8 cellular contexts compared by ENCODE assay signal in the genomic region with DNA sequence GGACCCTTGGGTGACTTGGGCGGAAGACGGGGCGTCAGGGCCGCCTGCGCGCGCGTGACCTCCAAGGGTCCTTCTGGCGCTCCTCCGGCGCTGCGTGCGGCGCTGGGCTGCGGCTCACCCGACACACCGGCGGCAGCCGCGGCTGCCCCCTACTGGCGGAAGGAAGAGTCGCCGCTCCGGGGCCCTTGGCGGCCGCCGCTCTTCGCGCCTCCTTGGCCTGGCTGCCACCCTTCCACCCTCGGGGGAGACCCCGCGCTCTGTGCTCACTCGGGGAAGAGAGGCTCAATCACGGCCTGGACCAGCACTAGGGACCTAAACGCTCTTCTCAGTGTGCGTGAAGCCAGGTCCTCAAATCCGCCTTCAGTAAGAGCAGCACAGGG.
A peak's percentile ranks its signal among the peaks of the same experiment; 100 is the strongest.
DNase-seq lines count a peak whose midpoint lies in the region; ATAC-seq and TF ChIP-seq lines count a peak whose summit lies in the region.

No MANE protein-coding gene starts in this region.

- no peak overlapping the region for H3K27ac ChIP-seq in IMR-90 (ENCODE audit: insufficient read depth, low read length)
- no peak overlapping the region for H3K27ac ChIP-seq in ectodermal cell (ENCODE audit: insufficient read depth, low read depth, low read length, poor library complexity, severe bottlenecking)
- H3K27ac ChIP-seq in mesodermal cell (ENCODE audit: low read depth, low read length, severe bottlenecking) = no peak overlapping the region

- peak overlapping the region; percentile 94 for H2AFZ ChIP-seq in IMR-90 (replicated peaks; ENCODE audit: low read length, poor library complexity)

- H3K36me3 ChIP-seq in IMR-90 (ENCODE audit: control insufficient read depth, insufficient read depth, low read length) = no peaks in the 10 kb centered on the region
- no peaks in the 10 kb centered on the region for H3K36me3 ChIP-seq in ectodermal cell (ENCODE audit: control insufficient read depth, insufficient read depth, low read length)
- no peaks in the 10 kb centered on the region for H3K36me3 ChIP-seq in mesodermal cell (ENCODE audit: control insufficient read depth, insufficient read depth, low read length)

- peak; percentile 41 for DNase-seq in EL
- DNase-seq in IMR-90 = peak; percentile 3
- peak; percentile 56 for DNase-seq in activated CD4-positive, alpha-beta T cell treated with anti-CD3 and anti-CD28 coated beads, Interleukin-2, amount 10 ng/mL, durations not matched to agents 7 days and 5 days
- peak; percentile 76 for DNase-seq in stimulated activated CD8-positive, alpha-beta memory T cell treated with anti-CD3 and anti-CD28 coated beads, Interleukin-4, amount 100 ng/mL, for 48 hours
- DNase-seq in NCI-H1436 treated with DMSO at 0.1 percent for 48 hours (lab: John Stamatoyannopoulos, UW) = no peak

- dilution Hi-C loops in IMR-90 (cut with HindIII; ENCODE audit: low sequenced_read_pairs, unreplicated experiment) = no loop called here

- no peak overlapping the region for H3K4ac ChIP-seq in IMR-90 (ENCODE audit: low read depth, low read length)

- H3K4me3 Mint-ChIP-seq in activated CD4-positive, alpha-beta T cell treated with anti-CD3 and anti-CD28 coated beads, Interleukin-2, amount 10 ng/mL, durations not matched to agents 7 days and 5 days = no peak overlapping the region

- H3K27me3 Mint-ChIP-seq in activated CD4-positive, alpha-beta T cell treated with anti-CD3 and anti-CD28 coated beads, Interleukin-2, amount 10 ng/mL, durations not matched to agents 7 days and 5 days = peaks cover 43% of the 10 kb centered on the region

- TF ChIP-seq RAD21 in IMR-90 (IDR thresholded peaks at IDR 0.05; ENCODE audit: low read length) = peak; percentile 18; the same call in 1 of the 2 replicates

- no peaks in the 10 kb centered on the region for H3K9me3 Mint-ChIP-seq in activated CD4-positive, alpha-beta T cell treated with anti-CD3 and anti-CD28 coated beads, Interleukin-2, amount 10 ng/mL, durations not matched to agents 7 days and 5 days

- H3K4me1 Mint-ChIP-seq in activated CD4-positive, alpha-beta T cell treated with anti-CD3 and anti-CD28 coated beads, Interleukin-2, amount 10 ng/mL, durations not matched to agents 7 days and 5 days = peaks cover 4% of the 10 kb centered on the region

- no peak overlapping the region for H3K23ac ChIP-seq in IMR-90 (ENCODE audit: low read depth, low read length)

- no peaks in the 10 kb centered on the region; the same call in 1 of the 2 replicates for H3K4me1 ChIP-seq in IMR-90 (ENCODE audit: control insufficient read depth, insufficient read depth, low read length)
- H3K4me1 ChIP-seq in ectodermal cell (ENCODE audit: control insufficient read depth, insufficient read depth, low read length) = no peaks in the 10 kb centered on the region
- peaks cover 5% of the 10 kb centered on the region for H3K4me1 ChIP-seq in mesodermal cell (ENCODE audit: control insufficient read depth, insufficient read depth, low read length, poor library complexity, severe bottlenecking)

- H2BK15ac ChIP-seq in IMR-90 (ENCODE audit: low read depth, low read length) = no peak overlapping the region

- no peak overlapping the region for H3K27ac Mint-ChIP-seq in activated CD4-positive, alpha-beta T cell treated with anti-CD3 and anti-CD28 coated beads, Interleukin-2, amount 10 ng/mL, durations not matched to agents 7 days and 5 days

- H3K4me2 ChIP-seq in IMR-90 (ENCODE audit: low read depth, low read length) = peak overlapping the region; percentile 79

- H3K27me3 ChIP-seq in IMR-90 (ENCODE audit: control insufficient read depth, insufficient read depth, low read length) (peaks cover 11% of the 10 kb centered on the region), ectodermal cell (ENCODE audit: control insufficient read depth, insufficient read depth, low read length, poor library complexity, severe bottlenecking) (peaks cover 51% of the 10 kb centered on the region)

- POLR2A ChIA-PET in IMR-90 (lab: Charles Lee; ENCODE audit: unreplicated experiment) = no interaction called here
- POLR2A ChIA-PET in activated CD4-positive, alpha-beta T cell treated with anti-CD3 and anti-CD28 coated beads, Interleukin-2, amount 10 ng/mL, durations not matched to agents 7 days and 5 days (lab: Charles Lee) = no interaction called here

- intact Hi-C loops in IMR-90 (cut with micrococcal nuclease) = no loop called here

- H2AK9ac ChIP-seq in IMR-90 (replicated peaks; ENCODE audit: low read depth, low read length, poor library complexity) = no peak overlapping the region

- TF ChIP-seq CTCF in IMR-90 (conservative IDR thresholded peaks at IDR 0.05; ENCODE audit: low read depth, low read length) = peak; percentile 62

- no peaks in the 10 kb centered on the region for H3K9me3 ChIP-seq in IMR-90 (ENCODE audit: control insufficient read depth, insufficient read depth, low read length)
- H3K9me3 ChIP-seq in ectodermal cell (ENCODE audit: control insufficient read depth, low read length) = no peaks in the 10 kb centered on the region
- H3K9me3 ChIP-seq in mesodermal cell (ENCODE audit: control insufficient read depth, low read length) = no peaks in the 10 kb centered on the region

- no TSS peak for BruUV-seq in IMR-90 (replicated peaks; lab: Mats Ljungman, UMichigan)

- no peak overlapping the region for H3K56ac ChIP-seq in IMR-90 (ENCODE audit: extremely low read depth, insufficient read depth, low read length)

- in situ Hi-C loops in IMR-90 (cut with MboI; ENCODE audit: low sequenced_read_pairs) = no loop called here

- no peaks in the 10 kb centered on the region for H3K36me3 Mint-ChIP-seq in activated CD4-positive, alpha-beta T cell treated with anti-CD3 and anti-CD28 coated beads, Interleukin-2, amount 10 ng/mL, durations not matched to agents 7 days and 5 days (ENCODE audit: low read depth)

- no peak overlapping the region for H2BK5ac ChIP-seq in IMR-90 (ENCODE audit: low read depth, low read length, poor library complexity, severe bottlenecking)

- no peak overlapping the region for H4K5ac ChIP-seq in IMR-90 (ENCODE audit: low read depth, low read length)

- no peak overlapping the region for H2BK120ac ChIP-seq in IMR-90 (ENCODE audit: low read depth, low read length)

- H3K9me1 ChIP-seq in IMR-90 (ENCODE audit: insufficient read depth, low read length) = no peaks in the 10 kb centered on the region

- CTCF ChIA-PET in IMR-90 (lab: Yijun Ruan, JAX) = interaction anchor here (0.7 to 2.0 kb wide), 5 partner anchors 14 to 553 kb away, joined by 3 to 5 read pairs (median 3); no protein-coding TSS in a partner anchor
- CTCF ChIA-PET in activated CD4-positive, alpha-beta T cell treated with anti-CD3 and anti-CD28 coated beads, Interleukin-2, amount 10 ng/mL, durations not matched to agents 7 days and 5 days (lab: Charles Lee) = interaction anchor here (0.6 to 1.4 kb wide), 4 partner anchors 9 to 329 kb away, joined by 3 read pairs; no protein-coding TSS in a partner anchor

- no peak overlapping the region for H2BK20ac ChIP-seq in IMR-90 (ENCODE audit: low read depth, low read length)

- H3K79me1 ChIP-seq in IMR-90 (ENCODE audit: low read depth in 1 of 2, low read length in 2 of 2) = no peaks in the 10 kb centered on the region

- H4K91ac ChIP-seq in IMR-90 (ENCODE audit: insufficient read depth, low read depth, low read length) = no peak overlapping the region

- H2AK5ac ChIP-seq in IMR-90 (ENCODE audit: low read depth, low read length) = no peak overlapping the region

- ATAC-seq in GM21528 (IDR thresholded peaks at IDR 0.05; ENCODE audit: low FRiP score, unreplicated experiment) (peak; percentile 87), IMR-90 (ENCODE audit: low read depth) (peak; percentile 91)

- H3K18ac ChIP-seq in IMR-90 (ENCODE audit: low read depth, low read length) = no peak overlapping the region

- H4K8ac ChIP-seq in IMR-90 (ENCODE audit: low read depth in 2 of 2, low read length in 2 of 2) = no peak overlapping the region

- WGBS in IMR-90 (ENCODE audit: extremely low coverage in 2 of 2, insufficient read length in 1 of 2), 2 experiments = 1% methylated on average over 26 of the region's 37 CpGs; no CpG with 5 or more reads in 1 of the 2 experiments
- WGBS in ectodermal cell, 2 experiments = 5% methylated on average over 37 of the region's 37 CpGs
- WGBS in mesodermal cell (ENCODE audit: insufficient coverage in 2 of 2), 2 experiments = 3 to 4% methylated on average over 31 to 37 of the region's 37 CpGs

- TF ChIP-seq POLR2A in IMR-90 (IDR thresholded peaks at IDR 0.05; ENCODE audit: low read depth, low read length) = no peak

- H3K14ac ChIP-seq in IMR-90 (replicated peaks; ENCODE audit: low read depth, low read length) = no peak overlapping the region

- peak overlapping the region; percentile 37; the same call in 1 of the 2 replicates for H3K4me3 ChIP-seq in IMR-90 (ENCODE audit: insufficient read depth, low read depth, low read length)
- peak overlapping the region; percentile 34 for H3K4me3 ChIP-seq in ectodermal cell (ENCODE audit: insufficient read depth, low read depth, low read length)
- H3K4me3 ChIP-seq in mesodermal cell (ENCODE audit: extremely low read depth, insufficient read depth, low read length, poor library complexity, severe bottlenecking) = peak overlapping the region; percentile 31

- no peaks in the 10 kb centered on the region for H4K20me1 ChIP-seq in IMR-90 (ENCODE audit: insufficient read depth, low read length)

- H3K9ac ChIP-seq in IMR-90 (ENCODE audit: low read depth, low read length) = no peak overlapping the region

TF ChIP-seq in IMR-90, 13 proteins besides CTCF, POLR2A, EP300 and RAD21 (continues in another document):
- TF ChIP-seq, protein P1, sequence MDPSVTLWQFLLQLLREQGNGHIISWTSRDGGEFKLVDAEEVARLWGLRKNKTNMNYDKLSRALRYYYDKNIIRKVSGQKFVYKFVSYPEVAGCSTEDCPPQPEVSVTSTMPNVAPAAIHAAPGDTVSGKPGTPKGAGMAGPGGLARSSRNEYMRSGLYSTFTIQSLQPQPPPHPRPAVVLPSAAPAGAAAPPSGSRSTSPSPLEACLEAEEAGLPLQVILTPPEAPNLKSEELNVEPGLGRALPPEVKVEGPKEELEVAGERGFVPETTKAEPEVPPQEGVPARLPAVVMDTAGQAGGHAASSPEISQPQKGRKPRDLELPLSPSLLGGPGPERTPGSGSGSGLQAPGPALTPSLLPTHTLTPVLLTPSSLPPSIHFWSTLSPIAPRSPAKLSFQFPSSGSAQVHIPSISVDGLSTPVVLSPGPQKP (IDR thresholded peaks at IDR 0.05; ENCODE audit: borderline replicate concordance, low read depth, low read length) = no peak
- TF ChIP-seq BHLHE40 (IDR thresholded peaks at IDR 0.05; ENCODE audit: low read depth, low read length) = no peak
- no peak for TF ChIP-seq MAFK (IDR thresholded peaks at IDR 0.05; ENCODE audit: low read depth, low read length)
- TF ChIP-seq MXI1 (IDR thresholded peaks at IDR 0.05; ENCODE audit: borderline replicate concordance, low read depth, low read length) = no peak
- TF ChIP-seq, protein P2, sequence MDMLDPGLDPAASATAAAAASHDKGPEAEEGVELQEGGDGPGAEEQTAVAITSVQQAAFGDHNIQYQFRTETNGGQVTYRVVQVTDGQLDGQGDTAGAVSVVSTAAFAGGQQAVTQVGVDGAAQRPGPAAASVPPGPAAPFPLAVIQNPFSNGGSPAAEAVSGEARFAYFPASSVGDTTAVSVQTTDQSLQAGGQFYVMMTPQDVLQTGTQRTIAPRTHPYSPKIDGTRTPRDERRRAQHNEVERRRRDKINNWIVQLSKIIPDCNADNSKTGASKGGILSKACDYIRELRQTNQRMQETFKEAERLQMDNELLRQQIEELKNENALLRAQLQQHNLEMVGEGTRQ (IDR thresholded peaks at IDR 0.05; ENCODE audit: low read depth, low read length) = no peak
